In the genomic region with DNA sequence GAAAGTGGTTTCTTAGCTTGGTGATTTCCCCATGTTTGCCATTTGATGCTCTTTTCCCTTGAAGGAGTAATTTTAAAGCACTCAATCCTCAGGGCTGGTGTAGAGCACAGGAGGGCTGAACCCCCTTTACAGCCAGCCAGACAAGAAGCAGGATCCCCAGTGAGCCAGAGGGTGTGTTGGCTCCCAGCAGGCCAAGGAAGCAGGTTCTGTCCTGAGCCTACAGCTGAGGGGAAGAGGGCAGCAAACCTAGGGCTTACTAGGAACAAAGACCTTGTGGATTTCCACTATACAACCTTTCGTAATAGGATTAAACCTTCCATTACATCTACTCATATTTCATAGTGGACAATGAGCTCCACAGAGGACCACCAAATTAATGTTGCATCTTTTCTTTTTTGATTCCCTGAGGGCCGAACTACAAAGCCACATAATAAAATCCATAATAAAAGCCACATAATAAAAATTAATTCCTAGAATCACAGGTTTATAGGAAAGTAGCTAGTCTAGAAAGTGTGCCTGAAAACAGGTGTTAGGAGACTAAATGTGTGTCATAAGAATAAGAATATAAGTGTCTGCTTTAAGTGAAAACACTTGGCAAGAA, we compare ENCODE assay signal across 22 cellular contexts.
DNase-seq lines count a peak whose midpoint lies in the region; ATAC-seq, FAIRE-seq and TF ChIP-seq lines count a peak whose summit lies in the region.
"Had no signal": no experiment of that assay in that cellular context is flagged by ENCODE, and none has a peak within 500 bp of the region (broad histone marks: within the 10 kb centered on the region; RNA-seq: fewer than 3 reads in every experiment).

No MANE protein-coding gene starts in this region.

- no peak overlapping the region for H3K27ac ChIP-seq in right cardiac atrium (ENCODE audit: low read length)
- no peak overlapping the region for H3K27ac ChIP-seq in endodermal cell (ENCODE audit: low read depth, low read length)
- H3K27ac ChIP-seq: 22Rv1, A549, C4-2B had no signal

- peak overlapping the region; percentile 66 for H3K27ac Mint-ChIP-seq in endodermal cell
- H3K27ac Mint-ChIP-seq: CD4-positive, alpha-beta T cell had no signal

- no peak for TF ChIP-seq POLR2A in GM12891 (IDR thresholded peaks at IDR 0.05; ENCODE audit: low read depth, low read length)

- intact Hi-C loops in Right ventricle myocardium inferior (cut with DNase I) = no loop called here
- intact Hi-C loops in right cardiac atrium (cut with DNase I) = no loop called here

- H3K9ac ChIP-seq in endodermal cell (ENCODE audit: extremely low read depth, low read length, poor library complexity, severe bottlenecking) = no peak overlapping the region

- no peak for ATAC-seq in Right ventricle myocardium inferior
- no peak for ATAC-seq in right cardiac atrium
- ATAC-seq: A549, K562 had no signal

- H3K4me3 ChIP-seq in right cardiac atrium (ENCODE audit: low read length) (no peak overlapping the region), endodermal cell (ENCODE audit: low read length) (no peak overlapping the region)
- H3K4me3 ChIP-seq: A549, K562 had no signal

- no peaks in the 10 kb centered on the region for H3K27me3 ChIP-seq in right cardiac atrium (ENCODE audit: control insufficient read depth, insufficient read depth)
- H3K27me3 ChIP-seq in endodermal cell (ENCODE audit: control insufficient read depth, insufficient read depth, low read length, poor library complexity, severe bottlenecking) = no peaks in the 10 kb centered on the region

- no peaks in the 10 kb centered on the region for H3K9me3 Mint-ChIP-seq in endodermal cell
- H3K9me3 Mint-ChIP-seq: CD4-positive, alpha-beta T cell had no signal

- H3K4me3 Mint-ChIP-seq in endodermal cell = no peak overlapping the region
- H3K4me3 Mint-ChIP-seq: CD4-positive, alpha-beta T cell had no signal

- DNase-seq in Right ventricle myocardium inferior (ENCODE audit: missing footprints) (peak; percentile 34), right cardiac atrium (no peak), NCI-H69 (lab: John Stamatoyannopoulos, UW) (peak; percentile 15), endodermal cell (no peak), NCI-H1436 treated with DMSO at 0.1 percent for 48 hours (lab: John Stamatoyannopoulos, UW) (no peak), NCI-H226 (no peak), GM12891 (ENCODE audit: insufficient read length, low spot score) (no peak)
- DNase-seq: AML-193; Caco-2; CD4-positive, alpha-beta T cell; GOT3; HCEC 1CT; IMR-90 had no signal

- peaks cover 9% of the 10 kb centered on the region for H3K36me3 Mint-ChIP-seq in endodermal cell (ENCODE audit: low read depth)

- H3K4me1 Mint-ChIP-seq in endodermal cell = peaks cover 20% of the 10 kb centered on the region

- FAIRE-seq in GM12891 (lab: Jason Lieb, UNC) = no peak
- FAIRE-seq: A549, D721Med, G401.6, GM12892, GM18507, HTR-8/SVneo, K562 had no signal

- no peaks in the 10 kb centered on the region for H3K36me3 ChIP-seq in endodermal cell (ENCODE audit: control insufficient read depth, insufficient read depth, low read length)

- TF ChIP-seq CTCF in endodermal cell (conservative IDR thresholded peaks at IDR 0.05) = no peak

- H3K27me3 Mint-ChIP-seq in endodermal cell (ENCODE audit: insufficient read depth) = no peaks in the 10 kb centered on the region
- H3K27me3 Mint-ChIP-seq: CD4-positive, alpha-beta T cell had no signal

- 96% methylated on average over 2 of the region's 2 CpGs for WGBS in right cardiac atrium
- 93% methylated on average over 2 of the region's 2 CpGs; no CpG with 5 or more reads in 1 of the 2 experiments for WGBS in endodermal cell (ENCODE audit: insufficient coverage in 1 of 2, insufficient read length in 1 of 2), 2 experiments

- H3K9me3 ChIP-seq in right cardiac atrium (ENCODE audit: control insufficient read depth, low read length) (no peaks in the 10 kb centered on the region), endodermal cell (ENCODE audit: control insufficient read depth, low read length) (no peaks in the 10 kb centered on the region)
- H3K9me3 ChIP-seq: A549, Caco-2 had no signal

- H3K4me1 ChIP-seq in right cardiac atrium (ENCODE audit: control insufficient read depth, insufficient read depth, low read length) = no peaks in the 10 kb centered on the region
- H3K4me1 ChIP-seq in endodermal cell (ENCODE audit: control insufficient read depth, insufficient read depth, low read length) = peaks cover 24% of the 10 kb centered on the region
- H3K4me1 ChIP-seq: A549, Caco-2 had no signal

TF ChIP-seq in GM12891, 5 proteins besides CTCF, POLR2A, EP300 and RAD21:
- TF ChIP-seq SPI1 (IDR thresholded peaks at IDR 0.05; ENCODE audit: low read depth, low read length) (no peak), PAX5 (IDR thresholded peaks at IDR 0.05; ENCODE audit: insufficient read depth, low read length, severe bottlenecking) (no peak), TAF1 (IDR thresholded peaks at IDR 0.05; ENCODE audit: low read depth, low read length) (no peak), POLR2AphosphoS5 (IDR thresholded peaks at IDR 0.05; ENCODE audit: low read depth, low read length) (no peak), POU2F2 (IDR thresholded peaks at IDR 0.05; ENCODE audit: low read depth, low read length) (no peak)
TF ChIP-seq in GM12891: peak in this region for 0.

Comparison
In these comparisons a context has a peak if more than half of its experiments do, and no peak if none do; other contexts are left out.
1. DNase-seq: peak in Right ventricle myocardium inferior (single experiment) and NCI-H69 (single experiment); none in right cardiac atrium (0 of 3), endodermal cell (single experiment), NCI-H1436 treated with DMSO at 0.1 percent for 48 hours (single experiment), NCI-H226 (single experiment) and GM12891 (single experiment).